ENCODE assay signal across 25 cellular contexts in the genomic region with DNA sequence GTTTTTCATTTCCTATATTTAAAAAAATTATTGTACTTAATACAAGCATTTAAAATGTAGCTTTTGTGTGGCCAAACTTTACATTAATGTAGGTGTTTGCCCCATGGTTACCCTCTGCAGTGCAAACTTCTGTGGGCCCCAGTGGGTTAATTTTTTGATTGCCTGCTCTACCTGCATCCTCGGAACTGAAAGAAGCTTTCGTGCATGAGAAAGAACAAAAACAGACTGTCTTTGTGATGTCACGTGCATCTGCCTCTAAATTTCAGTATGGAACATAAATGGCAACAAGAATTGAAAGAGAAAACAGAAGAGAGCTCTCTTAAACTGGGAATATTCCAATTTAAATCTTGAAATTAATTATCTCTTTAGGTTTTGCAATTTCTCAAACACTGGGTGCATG.
"Had no signal": no experiment of that assay in that cellular context is flagged by ENCODE, and none has a peak within 500 bp of the region (broad histone marks: within the 10 kb centered on the region; RNA-seq: fewer than 3 reads in every experiment).

No MANE protein-coding gene starts in this region.

- H3K4me3 ChIP-seq: ascending aorta, body of pancreas, coronary artery had no signal

- H3K4me3 Mint-ChIP-seq: activated B cell treated with CpG ODN at 0.5 μM for 24 hours; activated CD4-positive, alpha-beta T cell treated with anti-CD3 and anti-CD28 coated beads, Interleukin-2, amount 10 ng/mL, durations not matched to agents 24 days and 14 days; activated CD8-positive, alpha-beta memory T cell treated with anti-CD3 and anti-CD28 coated beads, Interleukin-2, amount 10 ng/mL, durations not matched to agents 7 days and 5 days; activated naive CD8-positive, alpha-beta T cell treated with anti-CD3 and anti-CD28 coated beads, Interleukin-2, amount 50 U/mL, for 24 hours; activated T-cell treated with anti-CD3 and anti-CD28 coated beads, Interleukin-2, amount 50 U/mL, for 24 hours; T-helper 17 cell had no signal

- H3K36me3 ChIP-seq: ascending aorta had no signal

- DNase-seq: activated B cell treated with CpG ODN at 0.5 μM for 24 hours; activated CD4-positive, alpha-beta T cell treated with anti-CD3 and anti-CD28 coated beads for 1 hour; activated CD4-positive, alpha-beta T cell treated with anti-CD3 and anti-CD28 coated beads, Interleukin-2, amount 10 ng/mL, durations not matched to agents 24 days and 14 days; activated CD4-positive, alpha-beta T cell treated with anti-CD3 and anti-CD28 coated beads, Interleukin-2, amount 50 U/mL, for 48 hours; activated CD8-positive, alpha-beta memory T cell treated with anti-CD3 and anti-CD28 coated beads, Interleukin-2, amount 10 ng/mL, durations not matched to agents 7 days and 5 days; activated effector memory CD4-positive, alpha-beta T cell treated with anti-CD3 and anti-CD28 coated beads, Interleukin-2, amount 50 U/mL, for 16 hours; activated naive CD4-positive, alpha-beta T cell treated with Interleukin-2 at 50 U/mL for 16 hours; activated naive CD8-positive, alpha-beta T cell treated with anti-CD3 and anti-CD28 coated beads, Interleukin-2, amount 50 U/mL, for 24 hours; activated T-cell treated with anti-CD3 and anti-CD28 coated beads, Interleukin-2, amount 50 U/mL, for 24 hours; amniotic stem cell; body of pancreas; central memory CD4-positive, alpha-beta T cell; NCI-H1048; NCI-H146; NCI-H2029; NCI-H2107; NCI-H446; NCI-H524; SIG-M5; T-helper 17 cell; T-helper 9 cell had no signal

- H3K27me3 ChIP-seq: ascending aorta, body of pancreas had no signal

- FAIRE-seq: bronchial epithelial cell had no signal

- H3K9me3 Mint-ChIP-seq: activated B cell treated with CpG ODN at 0.5 μM for 24 hours; activated CD4-positive, alpha-beta T cell treated with anti-CD3 and anti-CD28 coated beads, Interleukin-2, amount 10 ng/mL, durations not matched to agents 24 days and 14 days; activated naive CD4-positive, alpha-beta T cell treated with anti-CD3 and anti-CD28 coated beads, Interleukin-2, amount 50 U/mL, for 72 hours; activated naive CD8-positive, alpha-beta T cell treated with anti-CD3 and anti-CD28 coated beads, Interleukin-2, amount 50 U/mL, for 24 hours; activated T-cell treated with anti-CD3 and anti-CD28 coated beads, Interleukin-2, amount 50 U/mL, for 24 hours had no signal

- H3K9me3 ChIP-seq: ascending aorta, body of pancreas had no signal

- H3K36me3 Mint-ChIP-seq: activated CD8-positive, alpha-beta memory T cell treated with anti-CD3 and anti-CD28 coated beads, Interleukin-2, amount 10 ng/mL, durations not matched to agents 7 days and 5 days; activated naive CD4-positive, alpha-beta T cell treated with anti-CD3 and anti-CD28 coated beads, Interleukin-2, amount 50 U/mL, for 72 hours had no signal

- H3K27ac Mint-ChIP-seq: activated B cell treated with CpG ODN at 0.5 μM for 24 hours; activated CD4-positive, alpha-beta T cell treated with anti-CD3 and anti-CD28 coated beads, Interleukin-2, amount 10 ng/mL, durations not matched to agents 24 days and 14 days; activated CD8-positive, alpha-beta memory T cell treated with anti-CD3 and anti-CD28 coated beads, Interleukin-2, amount 10 ng/mL, durations not matched to agents 7 days and 5 days; activated naive CD4-positive, alpha-beta T cell treated with anti-CD3 and anti-CD28 coated beads, Interleukin-2, amount 50 U/mL, for 72 hours; activated naive CD8-positive, alpha-beta T cell treated with anti-CD3 and anti-CD28 coated beads, Interleukin-2, amount 50 U/mL, for 24 hours; activated T-cell treated with anti-CD3 and anti-CD28 coated beads, Interleukin-2, amount 50 U/mL, for 24 hours; T-helper 17 cell had no signal

- H3K27me3 Mint-ChIP-seq: activated CD4-positive, alpha-beta T cell treated with anti-CD3 and anti-CD28 coated beads, Interleukin-2, amount 10 ng/mL, durations not matched to agents 24 days and 14 days had no signal

- ATAC-seq: activated CD8-positive, alpha-beta memory T cell treated with anti-CD3 and anti-CD28 coated beads, Interleukin-2, amount 10 ng/mL, durations not matched to agents 7 days and 5 days; activated naive CD4-positive, alpha-beta T cell treated with anti-CD3 and anti-CD28 coated beads, Interleukin-2, amount 50 U/mL, for 72 hours; activated naive CD8-positive, alpha-beta T cell treated with anti-CD3 and anti-CD28 coated beads, Interleukin-2, amount 50 U/mL, for 24 hours; body of pancreas; T-helper 17 cell had no signal

- H3K4me1 Mint-ChIP-seq: activated B cell treated with CpG ODN at 0.5 μM for 24 hours; activated CD4-positive, alpha-beta T cell treated with anti-CD3 and anti-CD28 coated beads, Interleukin-2, amount 10 ng/mL, durations not matched to agents 24 days and 14 days; activated CD8-positive, alpha-beta memory T cell treated with anti-CD3 and anti-CD28 coated beads, Interleukin-2, amount 10 ng/mL, durations not matched to agents 7 days and 5 days; activated naive CD8-positive, alpha-beta T cell treated with anti-CD3 and anti-CD28 coated beads, Interleukin-2, amount 50 U/mL, for 24 hours; T-helper 17 cell had no signal

- H3K27ac ChIP-seq: ascending aorta, body of pancreas, coronary artery had no signal
